Comparison of ENCODE assay signal across 1 cellular context in genomic region chr10:31698169-31698890, GRCh38.
TF ChIP-seq lines count a peak whose summit lies in the region.

No MANE protein-coding gene starts in this region.

TF ChIP-seq in WTC11, 78 proteins besides CTCF, POLR2A, EP300 and RAD21 (continued from another document):
- TF ChIP-seq ARID4B (CRISPR knock-in tag; IDR thresholded peaks at IDR 0.05; ENCODE audit: borderline replicate concordance) (no peak), SOX15 (CRISPR knock-in tag; IDR thresholded peaks at IDR 0.05) (no peak), NR2C2 (CRISPR knock-in tag; IDR thresholded peaks at IDR 0.05) (no peak), FOXP1 (CRISPR knock-in tag; IDR thresholded peaks at IDR 0.05; ENCODE audit: borderline replicate concordance) (no peak), ZBTB21 (CRISPR knock-in tag; IDR thresholded peaks at IDR 0.05; ENCODE audit: borderline replicate concordance) (no peak), ZNF232 (CRISPR knock-in tag; IDR thresholded peaks at IDR 0.05) (no peak), IRF1 (CRISPR knock-in tag; IDR thresholded peaks at IDR 0.05) (no peak)
TF ChIP-seq in WTC11: peak in this region for 0.
